1 cellular context compared by ENCODE assay signal in the genomic region with DNA sequence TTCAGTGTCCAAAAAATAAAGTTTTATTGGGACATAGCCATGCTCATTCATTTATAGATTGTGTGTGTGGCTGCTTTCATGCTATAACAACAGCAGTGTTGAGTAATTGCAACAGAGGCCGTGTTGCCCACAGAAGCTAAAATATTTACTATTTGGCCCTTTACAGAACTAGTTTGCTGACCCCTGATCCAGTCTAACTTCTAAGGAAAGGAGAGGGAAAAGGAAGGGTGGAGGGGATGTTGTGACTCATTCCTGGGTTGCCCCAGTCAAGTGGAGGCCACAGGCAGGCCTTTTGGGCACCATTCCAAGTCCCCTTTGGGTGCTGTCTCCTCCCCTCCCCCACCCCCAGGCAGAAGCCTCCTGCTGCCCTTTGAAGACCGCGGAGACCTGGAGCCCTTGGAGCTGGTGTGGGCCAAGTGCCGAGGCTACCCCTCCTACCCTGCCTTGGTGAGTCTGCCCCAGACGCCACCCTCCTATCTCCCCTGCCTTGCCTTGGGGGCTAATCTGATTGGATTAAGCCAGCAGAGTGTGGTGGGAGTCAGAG.
A peak's percentile ranks its signal among the peaks of the same experiment; 100 is the strongest.
TF ChIP-seq lines count a peak whose summit lies in the region.

No MANE protein-coding gene starts in this region.

TF ChIP-seq in HEK293, 187 proteins besides CTCF, POLR2A, EP300 and RAD21 (continued from another document):
- TF ChIP-seq, protein P1, sequence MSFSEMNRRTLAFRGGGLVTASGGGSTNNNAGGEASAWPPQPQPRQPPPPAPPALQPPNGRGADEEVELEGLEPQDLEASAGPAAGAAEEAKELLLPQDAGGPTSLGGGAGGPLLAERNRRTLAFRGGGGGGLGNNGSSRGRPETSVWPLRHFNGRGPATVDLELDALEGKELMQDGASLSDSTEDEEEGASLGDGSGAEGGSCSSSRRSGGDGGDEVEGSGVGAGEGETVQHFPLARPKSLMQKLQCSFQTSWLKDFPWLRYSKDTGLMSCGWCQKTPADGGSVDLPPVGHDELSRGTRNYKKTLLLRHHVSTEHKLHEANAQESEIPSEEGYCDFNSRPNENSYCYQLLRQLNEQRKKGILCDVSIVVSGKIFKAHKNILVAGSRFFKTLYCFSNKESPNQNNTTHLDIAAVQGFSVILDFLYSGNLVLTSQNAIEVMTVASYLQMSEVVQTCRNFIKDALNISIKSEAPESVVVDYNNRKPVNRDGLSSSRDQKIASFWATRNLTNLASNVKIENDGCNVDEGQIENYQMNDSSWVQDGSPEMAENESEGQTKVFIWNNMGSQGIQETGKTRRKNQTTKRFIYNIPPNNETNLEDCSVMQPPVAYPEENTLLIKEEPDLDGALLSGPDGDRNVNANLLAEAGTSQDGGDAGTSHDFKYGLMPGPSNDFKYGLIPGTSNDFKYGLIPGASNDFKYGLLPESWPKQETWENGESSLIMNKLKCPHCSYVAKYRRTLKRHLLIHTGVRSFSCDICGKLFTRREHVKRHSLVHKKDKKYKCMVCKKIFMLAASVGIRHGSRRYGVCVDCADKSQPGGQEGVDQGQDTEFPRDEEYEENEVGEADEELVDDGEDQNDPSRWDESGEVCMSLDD (tag by site-specific recombination; IDR thresholded peaks at IDR 0.05) = no peak
- TF ChIP-seq ZNF513 (tag by site-specific recombination; IDR thresholded peaks at IDR 0.05) (no peak), ZNF707 (tag by site-specific recombination; IDR thresholded peaks at IDR 0.05) (no peak), PRDM1 (tag by site-specific recombination; IDR thresholded peaks at IDR 0.05) (no peak), SP3 (tag by site-specific recombination; IDR thresholded peaks at IDR 0.05) (no peak), KLF9 (tag by site-specific recombination; IDR thresholded peaks at IDR 0.05; ENCODE audit: low read depth) (no peak), ZNF639 (tag by site-specific recombination; IDR thresholded peaks at IDR 0.05) (no peak), ZIC2 (tag by site-specific recombination; IDR thresholded peaks at IDR 0.05) (peak; percentile 63), ZNF426 (tag by site-specific recombination; IDR thresholded peaks at IDR 0.05) (no peak), ZNF530 (tag by site-specific recombination; IDR thresholded peaks at IDR 0.05; ENCODE audit: low read depth) (no peak), ZNF423 (tag by site-specific recombination; IDR thresholded peaks at IDR 0.05) (peak; percentile 65)
